9 cellular contexts compared by ENCODE assay signal in the genomic region with DNA sequence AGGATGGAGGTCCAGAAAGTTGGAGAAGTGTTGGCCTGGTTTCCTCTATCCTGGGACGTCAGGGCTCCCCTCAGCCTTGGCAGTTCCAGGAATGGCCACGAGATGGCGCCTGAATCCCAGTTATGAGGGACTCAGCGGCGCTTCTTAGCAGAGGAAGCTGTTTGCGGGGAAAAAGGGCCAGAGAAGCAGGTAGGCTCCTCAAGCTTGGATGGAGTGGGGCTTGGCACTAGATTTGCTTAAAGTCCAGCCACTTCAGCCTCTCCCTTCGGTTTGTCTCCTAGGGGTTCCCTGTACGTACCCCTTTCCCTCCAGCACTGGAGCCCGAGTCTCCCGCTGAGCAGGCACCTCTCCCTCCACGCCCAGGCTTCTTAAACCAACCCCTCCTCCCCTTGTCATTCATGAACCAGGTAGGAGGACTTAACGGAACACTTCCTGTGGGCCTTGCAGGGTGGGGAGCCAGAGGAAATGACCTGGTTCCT. TPM values are rescaled to one million over a fixed set of nuclear protein-coding genes. Genes with fewer than 3 reads are reported as not detected.
DNase-seq lines count a peak whose midpoint lies in the region; ATAC-seq, FAIRE-seq and TF ChIP-seq lines count a peak whose summit lies in the region.
"Had no signal": no experiment of that assay in that cellular context is flagged by ENCODE, and none has a peak within 500 bp of the region (broad histone marks: within the 10 kb centered on the region; RNA-seq: fewer than 3 reads in every experiment).

No MANE protein-coding gene starts in this region.

- H3K4me1 Mint-ChIP-seq in MCF 10A (ENCODE audit: insufficient read depth, unreplicated experiment) = peaks cover 9% of the 10 kb centered on the region

- no peak for FAIRE-seq in H54 (lab: Jason Lieb, UNC)

- POLR2A ChIA-PET in MCF 10A (lab: Yijun Ruan, JAX) = interaction anchor here (0.6 to 2.4 kb wide), 7 partner anchors 11 to 723 kb away, joined by 3 to 26 read pairs (median 4); partner anchors contain the start of gene SLC9A1

- H3K27ac ChIP-seq in C4-2B (no peak overlapping the region), VCaP (no peak overlapping the region)

- no peaks in the 10 kb centered on the region for H3K36me3 Mint-ChIP-seq in MCF 10A (ENCODE audit: insufficient read depth, unreplicated experiment)

- H3K27me3 Mint-ChIP-seq in MCF 10A (ENCODE audit: insufficient read depth, unreplicated experiment) = no peaks in the 10 kb centered on the region

- no TSS peak for BruUV-seq in MCF 10A (replicated peaks; lab: Mats Ljungman, UMichigan)

- TF ChIP-seq POLR2A in H54 (IDR thresholded peaks at IDR 0.05; ENCODE audit: low read depth, low read length) = no peak

- TF ChIP-seq CTCF in C4-2B (conservative IDR thresholded peaks at IDR 0.05) (peak; percentile 96), VCaP (conservative IDR thresholded peaks at IDR 0.05) (peak; percentile 93), MCF 10A (IDR thresholded peaks at IDR 0.05; ENCODE audit: unreplicated experiment) (peak; percentile 98)

- intact Hi-C loops in MCF 10A (cut with micrococcal nuclease) = loop anchor here (1.0 to 5.0 kb wide), 6 partner anchors 47 to 351 kb away; no protein-coding TSS in a partner anchor

- CTCF ChIA-PET in MCF 10A (lab: Yijun Ruan, JAX) = interaction anchor here (0.6 to 13.3 kb wide), 30 partner anchors 10 to 1336 kb away, joined by 3 to 345 read pairs (median 4); no protein-coding TSS in a partner anchor

- no peak overlapping the region for H3K4me3 Mint-ChIP-seq in MCF 10A (ENCODE audit: unreplicated experiment)

- DNase-seq in H54 (ENCODE audit: insufficient read length, low spot score) = peak; percentile 37
- DNase-seq in NCI-H2107 treated with DMSO at 0.1 percent for 48 hours (lab: John Stamatoyannopoulos, UW; ENCODE audit: unreplicated experiment) = peak; percentile 67
- peak; percentile 85 for DNase-seq in MCF 10A (ENCODE audit: unreplicated experiment)
- peak; percentile 93 for DNase-seq in islet precursor cell
- peak; percentile 73 to 88 for DNase-seq in stimulated activated CD4-positive, alpha-beta T cell treated with anti-CD3 and anti-CD28 coated beads, Interleukin-15, amount 100 ng/mL, for 48 hours (ENCODE audit: low read depth in 2 of 2)

- ATAC-seq in HG03196 (IDR thresholded peaks at IDR 0.05; ENCODE audit: unreplicated experiment) = no peak

- no peak overlapping the region for H3K27ac Mint-ChIP-seq in MCF 10A (ENCODE audit: low read depth, unreplicated experiment)

- no peaks in the 10 kb centered on the region for H3K9me3 Mint-ChIP-seq in MCF 10A (ENCODE audit: unreplicated experiment)

RNA-seq across cellular contexts. Expression of gene TENT5B, which starts 32.0 kb away (rescaled TPM):
- 27.8 and 33.7 TPM in 2 replicates for total RNA-seq in MCF 10A (2022)
- total RNA-seq: activated CD8-positive, alpha-beta memory T cell treated with anti-CD3 and anti-CD28 coated beads for 36 hours had no signal

RNA-seq across cellular contexts. Expression of gene TRNP1, which starts 51.2 kb away (rescaled TPM):
- 56.3 and 59.2 TPM in 2 replicates for total RNA-seq in MCF 10A (2022)

Comparison
In these comparisons a context has a peak if more than half of its experiments do, and no peak if none do; other contexts are left out.
1. DNase-seq: peak in every context shown above with its lines; median percentile 93 in islet precursor cell; 85 in MCF 10A; 80 in stimulated activated CD4-positive, alpha-beta T cell treated with anti-CD3 and anti-CD28 coated beads, Interleukin-15, amount 100 ng/mL, for 48 hours; 67 in NCI-H2107 treated with DMSO at 0.1 percent for 48 hours; 37 in H54.